1 cellular context compared by ENCODE assay signal in the genomic region with DNA sequence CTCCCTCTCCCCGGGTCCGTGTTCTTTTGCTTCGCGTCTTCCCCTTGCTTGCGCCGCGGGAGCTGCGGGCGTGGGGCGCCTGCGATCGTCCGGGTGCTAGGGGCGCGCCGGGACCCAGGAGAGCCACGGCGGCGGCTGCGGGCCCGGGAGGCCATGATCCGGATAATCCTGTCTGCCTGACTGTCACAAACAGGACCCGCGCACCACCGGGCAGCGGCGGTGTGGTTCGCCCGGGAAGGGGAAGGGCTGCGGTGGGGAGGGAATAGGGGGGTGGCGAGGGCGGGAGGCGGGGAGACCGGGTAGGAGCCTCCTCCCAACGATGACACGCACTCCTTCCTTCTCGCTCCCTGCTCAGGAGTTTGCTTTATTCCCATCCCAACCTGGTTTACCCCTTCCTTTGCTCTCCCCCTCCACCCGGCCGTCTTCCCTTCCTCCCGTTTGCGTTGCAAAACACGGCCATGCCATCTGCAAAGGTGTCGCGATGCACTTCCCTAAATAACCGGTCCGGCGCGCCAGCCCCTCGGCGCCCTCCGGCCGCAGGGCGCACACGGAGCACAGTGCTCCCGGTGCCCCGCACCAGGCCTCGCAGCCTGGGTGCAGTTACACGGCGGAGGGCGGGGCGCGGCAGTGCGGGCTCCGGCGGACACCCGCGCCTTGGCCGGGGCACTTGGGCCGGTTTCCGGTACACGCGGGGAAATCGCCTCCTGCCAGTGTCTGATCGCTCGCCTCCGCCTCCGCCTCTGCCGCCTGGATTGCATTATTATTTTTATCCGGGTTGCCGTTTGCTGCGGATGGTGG.
TF ChIP-seq lines count a peak whose summit lies in the region.

No MANE protein-coding gene starts in this region.

TF ChIP-seq in H1, 55 proteins besides CTCF, POLR2A, EP300 and RAD21:
- peak in 1 of 2 experiments; percentile 2; a peak in 1 of 4 replicates for TF ChIP-seq SIN3A (conservative IDR thresholded peaks at IDR 0.05 in 1 of 2, IDR thresholded peaks at IDR 0.05 in 1 of 2; ENCODE audit: low read depth in 1 of 2, low read length in 2 of 2)
- TF ChIP-seq SUZ12 (IDR thresholded peaks at IDR 0.05; ENCODE audit: low read length) = peak; percentile 55; the same call in 1 of the 2 replicates
- TF ChIP-seq RNF2 (IDR thresholded peaks at IDR 0.05; ENCODE audit: borderline replicate concordance, low read depth, low read length, missing control alignments, poor library complexity, severe bottlenecking) = peak; percentile 6
- TF ChIP-seq JUND (IDR thresholded peaks at IDR 0.05; ENCODE audit: low read length) = no peak
- TF ChIP-seq KDM4A (IDR thresholded peaks at IDR 0.05; ENCODE audit: low read depth, low read length, severe bottlenecking) = peak; percentile 92
- peak; percentile 42 for TF ChIP-seq SAP30 (IDR thresholded peaks at IDR 0.05; ENCODE audit: insufficient read depth, insufficient replicate concordance, low read length)
- no peak for TF ChIP-seq ZNF274 (IDR thresholded peaks at IDR 0.05; ENCODE audit: borderline replicate concordance, extremely low read depth, low read length)
- TF ChIP-seq SRF (IDR thresholded peaks at IDR 0.05; ENCODE audit: low read depth, low read length) = no peak
- no peak for TF ChIP-seq ASH2L (IDR thresholded peaks at IDR 0.05; ENCODE audit: low read length)
- TF ChIP-seq TCF12 (IDR thresholded peaks at IDR 0.05; ENCODE audit: low read depth, low read length) = no peak
- TF ChIP-seq KDM1A (IDR thresholded peaks at IDR 0.05; ENCODE audit: borderline replicate concordance, low read length) = no peak
- TF ChIP-seq SP4 (IDR thresholded peaks at IDR 0.05; ENCODE audit: low read length) = no peak
- TF ChIP-seq RBBP5 (IDR thresholded peaks at IDR 0.05; ENCODE audit: borderline replicate concordance, low read depth, low read length) = peak; percentile 64; the same call in 1 of the 2 replicates
